In genomic region chr3:49801160-49801559, GRCh38 we compare ENCODE assay signal across 32 cellular contexts. TPM values are rescaled to one million over a fixed set of nuclear protein-coding genes. Genes with fewer than 3 reads are reported as not detected.
DNase-seq lines count a peak whose midpoint lies in the region; ATAC-seq, FAIRE-seq and TF ChIP-seq lines count a peak whose summit lies in the region.
"Had no signal": no experiment of that assay in that cellular context is flagged by ENCODE, and none has a peak within 500 bp of the region (broad histone marks: within the 10 kb centered on the region; RNA-seq: fewer than 3 reads in every experiment).

No MANE protein-coding gene starts in this region.

- no peak overlapping the region for H3K27ac ChIP-seq in H1 (ENCODE audit: low read depth, low read length)
- H3K27ac ChIP-seq: adrenal gland, epithelial cell of prostate, parathyroid adenoma, PC-9, spleen, transverse colon had no signal

- H2AK5ac ChIP-seq in H1 (ENCODE audit: low read depth, low read length), result peak overlapping the region; percentile 58; the same call in 1 of the 2 replicates

- H4K20me1 ChIP-seq in H1 (replicated peaks in 1 of 2; ENCODE audit: control insufficient read depth in 1 of 2, insufficient read depth in 2 of 2, low read length in 2 of 2), result no peaks in the 10 kb centered on the region

- H4K5ac ChIP-seq in H1 (ENCODE audit: insufficient read length, low read depth, low read length), result no peak overlapping the region

- TF ChIP-seq EP300 in H1 (IDR thresholded peaks at IDR 0.05; ENCODE audit: borderline replicate concordance in 1 of 2, low read depth in 2 of 2, low read length in 2 of 2), result no peak

- peaks cover 8% of the 10 kb centered on the region; the same call in 1 of the 2 replicates for H3K23me2 ChIP-seq in H1 (ENCODE audit: low read depth, low read length)

- H3K4me1 Mint-ChIP-seq in natural killer cell treated with Interleukin-12 subunit alpha and Interleukin-12 subunit beta and Interleukin-15 and Interleukin-18, amount 100 ng/mL, for 72 hours (ENCODE audit: low read depth in 2 of 2), result peaks cover 25 to 26% of the 10 kb centered on the region in 2 donors
- H3K4me1 Mint-ChIP-seq in natural killer cell (peaks cover 13 to 31% of the 10 kb centered on the region in 2 donors), nephron progenitor cell (peaks cover 42% of the 10 kb centered on the region), progenitor cell of endocrine pancreas (ENCODE audit: low read depth) (peaks cover 8% of the 10 kb centered on the region)

- no peaks in the 10 kb centered on the region for H3K79me1 ChIP-seq in H1 (ENCODE audit: low read depth, low read length)

- no peak overlapping the region for H2BK20ac ChIP-seq in H1 (ENCODE audit: low read length)

- no peak overlapping the region for H2AFZ ChIP-seq in H1 (ENCODE audit: low read length)
- H2AFZ ChIP-seq: PC-9 had no signal

- H4K91ac ChIP-seq in H1 (replicated peaks; ENCODE audit: insufficient read length, low read length), result no peak overlapping the region

- H3K9me3 ChIP-seq in H1 (ENCODE audit: insufficient read depth in 2 of 2, low read depth in 1 of 2, low read length in 1 of 2), result no peaks in the 10 kb centered on the region
- H3K9me3 ChIP-seq: adrenal gland, BE2C, Caco-2, HAP-1, MG63, spleen, transverse colon had no signal

- H3K36me3 ChIP-seq in H1 (ENCODE audit: control insufficient read depth in 2 of 4, insufficient read depth in 4 of 4, low read length in 3 of 4), result no peaks in the 10 kb centered on the region
- H3K36me3 ChIP-seq: adrenal gland, BE2C, HAP-1, MG63, spleen, transverse colon had no signal

- FAIRE-seq in H1 (lab: Jason Lieb, UNC) (no peak), urothelium cell line (lab: Jason Lieb, UNC) (peak; percentile 42)
- FAIRE-seq: G401.6, GM19239 had no signal

- no peak overlapping the region for H3K23ac ChIP-seq in H1 (ENCODE audit: insufficient read length)

- H3K56ac ChIP-seq in H1 (replicated peaks; ENCODE audit: insufficient read length, low read depth, low read length), result no peak overlapping the region

- no peak overlapping the region for H3K9ac ChIP-seq in H1 (replicated peaks in 1 of 4; ENCODE audit: extremely low read depth in 1 of 4, low read depth in 3 of 4, low read length in 3 of 4)
- H3K9ac ChIP-seq: parathyroid adenoma had no signal

- TF ChIP-seq CTCF in natural killer cell (IDR thresholded peaks at IDR 0.05), result no peak
- TF ChIP-seq CTCF in H1 (IDR thresholded peaks at IDR 0.05; ENCODE audit: control extremely low read depth in 1 of 3, insufficient read depth in 1 of 3, low read depth in 1 of 3, low read length in 3 of 3), result no peak
- TF ChIP-seq CTCF in nephron progenitor cell (IDR thresholded peaks at IDR 0.05), result no peak
- no peak for TF ChIP-seq CTCF in progenitor cell of endocrine pancreas (IDR thresholded peaks at IDR 0.05; ENCODE audit: unreplicated experiment)

- peaks cover 11 to 16% of the 10 kb centered on the region in 2 donors for H3K27me3 Mint-ChIP-seq in natural killer cell treated with Interleukin-12 subunit alpha and Interleukin-12 subunit beta and Interleukin-15 and Interleukin-18, amount 100 ng/mL, for 72 hours
- H3K27me3 Mint-ChIP-seq in natural killer cell (ENCODE audit: low read depth in 2 of 2) (peaks cover 12 to 14% of the 10 kb centered on the region in 2 donors), nephron progenitor cell (ENCODE audit: low read depth, poor library complexity) (peaks cover 33% of the 10 kb centered on the region), progenitor cell of endocrine pancreas (peaks cover 46% of the 10 kb centered on the region)

- POLR2A ChIA-PET in H1 (lab: Charles Lee; ENCODE audit: partially characterized antibody), result interaction anchor here (1.2 kb wide), 1 partner anchor 110 kb away, joined by 4 read pairs; no protein-coding TSS in a partner anchor

- 93% methylated on average over 2 of the region's 2 CpGs; no CpG with 5 or more reads in 1 of the 2 experiments for WGBS in H1 (ENCODE audit: extremely low coverage in 1 of 2, insufficient coverage in 1 of 2, insufficient read length in 1 of 2, insufficient replicate concordance in 2 of 2, low coverage in 1 of 2, low lambda C conversion rate in 2 of 2, missing lambda C conversion rate in 1 of 2), 2 experiments

- peak overlapping the region; percentile 46; the same call in 1 of the 2 replicates for H2BK15ac ChIP-seq in H1 (ENCODE audit: low read length)

- no peak overlapping the region for H3K18ac ChIP-seq in H1 (ENCODE audit: extremely low read depth, low read length)

- no peak overlapping the region for H3K4me3 ChIP-seq in H1 (ENCODE audit: extremely low read depth in 1 of 4, insufficient read depth in 2 of 4, low read depth in 3 of 4, low read length in 4 of 4)
- H3K4me3 ChIP-seq: adrenal gland, HAP-1, MG63, PC-9 had no signal

- no peak for DNase-seq in natural killer cell treated with Interleukin-12 subunit alpha and Interleukin-12 subunit beta and Interleukin-15 and Interleukin-18, amount 100 ng/mL, for 72 hours (ENCODE audit: low spot score)
- DNase-seq in natural killer cell (no peak), H1 (ENCODE audit: low read depth in 1 of 2, low spot score in 2 of 2) (no peak), urothelium cell line (ENCODE audit: low spot score) (no peak), nephron progenitor cell (no peak), progenitor cell of endocrine pancreas (ENCODE audit: low spot score, unreplicated experiment) (no peak)
- DNase-seq: activated naive CD4-positive, alpha-beta T cell; activated T-cell treated with anti-CD3 and anti-CD28 coated beads, Interleukin-2, amount 50 U/mL, for 24 hours; adrenal gland; BE2C; Caco-2; effector CD4-positive, alpha-beta T cell; islet precursor cell; MG63; midbrain; naive thymus-derived CD4-positive, alpha-beta T cell; NCI-H1105 treated with DMSO at 0.1 percent for 48 hours; NCI-H2029; NCI-H526; PC-9; right cardiac atrium; spleen; T1000; transverse colon had no signal

- H3K4me2 ChIP-seq in H1 (ENCODE audit: insufficient read depth in 1 of 2, low read depth in 2 of 2, low read length in 2 of 2), result no peak overlapping the region
- H3K4me2 ChIP-seq: PC-9 had no signal

- peak overlapping the region; percentile 82 for H3K4me3 Mint-ChIP-seq in natural killer cell treated with Interleukin-12 subunit alpha and Interleukin-12 subunit beta and Interleukin-15 and Interleukin-18, amount 100 ng/mL, for 72 hours
- H3K4me3 Mint-ChIP-seq in natural killer cell, result no peak overlapping the region
- H3K4me3 Mint-ChIP-seq in nephron progenitor cell, result no peak overlapping the region
- H3K4me3 Mint-ChIP-seq in progenitor cell of endocrine pancreas (ENCODE audit: low read depth), result no peak overlapping the region

- no peak for TF ChIP-seq POLR2A in H1 (IDR thresholded peaks at IDR 0.05; ENCODE audit: control extremely low read depth in 1 of 2, low read depth in 2 of 2, low read length in 2 of 2)

- CTCF ChIA-PET in H1 (lab: Charles Lee; ENCODE audit: partially characterized antibody), result interaction anchor here (0.7 to 17.0 kb wide), 14 partner anchors 11 to 279 kb away, joined by 3 to 266 read pairs (median 7); partner anchors contain the start of gene UBA7

- H3K14ac ChIP-seq in H1 (ENCODE audit: insufficient read length), result no peak overlapping the region

- no peaks in the 10 kb centered on the region for H3K79me2 ChIP-seq in H1 (ENCODE audit: control insufficient read depth in 1 of 2, insufficient read depth in 2 of 2, low read length in 2 of 2)
- H3K79me2 ChIP-seq: parathyroid adenoma had no signal

- H3K4ac ChIP-seq in H1 (replicated peaks; ENCODE audit: insufficient read length, low read depth, low read length), result no peak overlapping the region

- H2BK120ac ChIP-seq in H1 (replicated peaks; ENCODE audit: low read depth, low read length), result no peak overlapping the region

- no peak overlapping the region for H2BK5ac ChIP-seq in H1 (ENCODE audit: low read depth, low read length)

- ATAC-seq in natural killer cell treated with Interleukin-12 subunit alpha and Interleukin-12 subunit beta and Interleukin-15 and Interleukin-18, amount 100 ng/mL, for 72 hours, result no peak
- no peak for ATAC-seq in natural killer cell
- ATAC-seq: naive thymus-derived CD4-positive, alpha-beta T cell; right cardiac atrium had no signal

- H3K36me3 Mint-ChIP-seq in natural killer cell treated with Interleukin-12 subunit alpha and Interleukin-12 subunit beta and Interleukin-15 and Interleukin-18, amount 100 ng/mL, for 72 hours, result no peaks in the 10 kb centered on the region
- H3K36me3 Mint-ChIP-seq in natural killer cell (no peaks in the 10 kb centered on the region), nephron progenitor cell (ENCODE audit: low read depth) (no peaks in the 10 kb centered on the region), progenitor cell of endocrine pancreas (ENCODE audit: insufficient read depth) (no peaks in the 10 kb centered on the region)

- H4K8ac ChIP-seq in H1 (ENCODE audit: extremely low read depth, insufficient read depth, low read length), result no peak overlapping the region

- TF ChIP-seq RAD21 in H1 (IDR thresholded peaks at IDR 0.05 in 1 of 2, conservative IDR thresholded peaks at IDR 0.05 in 1 of 2; ENCODE audit: low read depth in 2 of 2, low read length in 2 of 2), result no peak

- H3K4me1 ChIP-seq in H1 (replicated peaks in 1 of 4; ENCODE audit: control insufficient read depth in 3 of 4, insufficient read depth in 4 of 4, low read length in 3 of 4), result peaks cover 0 to 16% (median 13%) of the 10 kb centered on the region in 4 experiments; a peak in 5 of 7 replicates
- H3K4me1 ChIP-seq: Caco-2, HAP-1 had no signal

- peaks cover 0 to 18% (median 16%) of the 10 kb centered on the region in 4 experiments; a peak in 6 of 7 replicates for H3K27me3 ChIP-seq in H1 (replicated peaks in 1 of 4; ENCODE audit: control insufficient read depth in 3 of 4, extremely low read depth in 1 of 4, insufficient read depth in 3 of 4, low read length in 3 of 4)
- H3K27me3 ChIP-seq: adrenal gland, BE2C, MG63, spleen, transverse colon had no signal

- peak overlapping the region in 1 of 2 donors; percentile 14 for H3K27ac Mint-ChIP-seq in natural killer cell treated with Interleukin-12 subunit alpha and Interleukin-12 subunit beta and Interleukin-15 and Interleukin-18, amount 100 ng/mL, for 72 hours
- H3K27ac Mint-ChIP-seq in natural killer cell (no peak overlapping the region), nephron progenitor cell (no peak overlapping the region), progenitor cell of endocrine pancreas (no peak overlapping the region)
- H3K27ac Mint-ChIP-seq: activated CD4-positive, alpha-beta T cell treated with anti-CD3 and anti-CD28 coated beads, Interleukin-2, amount 10 ng/mL, durations not matched to agents 24 days and 14 days; activated T-cell treated with anti-CD3 and anti-CD28 coated beads, Interleukin-2, amount 50 U/mL, for 24 hours had no signal

- no peaks in the 10 kb centered on the region for H3K9me3 Mint-ChIP-seq in natural killer cell treated with Interleukin-12 subunit alpha and Interleukin-12 subunit beta and Interleukin-15 and Interleukin-18, amount 100 ng/mL, for 72 hours
- H3K9me3 Mint-ChIP-seq in natural killer cell, result no peaks in the 10 kb centered on the region
- H3K9me3 Mint-ChIP-seq in nephron progenitor cell, result no peaks in the 10 kb centered on the region
- H3K9me3 Mint-ChIP-seq in progenitor cell of endocrine pancreas (ENCODE audit: low read depth), result no peaks in the 10 kb centered on the region
- H3K9me3 Mint-ChIP-seq: activated CD4-positive, alpha-beta T cell treated with anti-CD3 and anti-CD28 coated beads, Interleukin-2, amount 10 ng/mL, durations not matched to agents 24 days and 14 days; activated T-cell treated with anti-CD3 and anti-CD28 coated beads, Interleukin-2, amount 50 U/mL, for 24 hours had no signal

- H2BK12ac ChIP-seq in H1 (ENCODE audit: low read depth, low read length), result no peak overlapping the region

- intact Hi-C loops in natural killer cell (cut with micrococcal nuclease), result loop anchor here (5.0 kb wide), 1 partner anchor 291 kb away; no protein-coding TSS in a partner anchor

RNA-seq across cellular contexts. Expression of gene CDHR4, which starts 1.5 kb away (rescaled TPM):
- not detected for total RNA-seq in natural killer cell treated with Interleukin-12 subunit alpha and Interleukin-12 subunit beta and Interleukin-15 and Interleukin-18, amount 100 ng/mL, for 72 hours
- under 1 TPM in 1 of 3 donors, not detected in 2; 0.30 TPM for total RNA-seq in natural killer cell
- total RNA-seq in H1 (2021; fragmentation: NEBNext Ultra II Directional; extraction: Animal tissue kit (Norgen Biotek cat#: 25700)), result 0.50 and 0.54 TPM in 2 replicates
- 0.60 and 0.96 TPM in 2 replicates for polyA plus RNA-seq in H1 (2011; rRNA removed)
- 0.89 TPM for polyA plus RNA-seq in H1 (2011; cell fraction: cytosol; rRNA removed)
- polyA plus RNA-seq in H1 (2011; cell fraction: nucleus; rRNA removed), result 6.2 TPM
- polyA plus RNA-seq in H1 (2012, experiment 1 of 2), result 0.38 to 0.50 TPM (median 0.42 TPM) in 4 replicates
- not detected for polyA plus RNA-seq in H1 (2012, experiment 2 of 2)
- polyA plus RNA-seq in H1 (2013, experiment 1 of 2), result 0.18 TPM
- polyA plus RNA-seq in H1 (2013, experiment 2 of 2), result 0.17 TPM
- polyA minus RNA-seq in H1 (2011; rRNA and poly(A)+ RNA removed), result 0.66 and 0.71 TPM in 2 replicates
- not detected for polyA minus RNA-seq in H1 (2011; cell fraction: cytosol; rRNA and poly(A)+ RNA removed)
- 1.00 TPM for polyA minus RNA-seq in H1 (2011; cell fraction: nucleus; rRNA and poly(A)+ RNA removed)
- total RNA-seq in progenitor cell of endocrine pancreas, result not detected in 2 replicates
- total RNA-seq: activated CD4-positive, alpha-beta T cell treated with anti-CD3 and anti-CD28 coated beads, Interleukin-2, amount 10 ng/mL, durations not matched to agents 24 days and 14 days; activated CD8-positive, alpha-beta memory T cell treated with anti-CD3 and anti-CD28 coated beads for 36 hours; Caco-2; glomerular endothelial cell; spleen; transverse colon had no signal
- polyA plus RNA-seq: naive thymus-derived CD4-positive, alpha-beta T cell had no signal

RNA-seq across cellular contexts. Expression of gene INKA1, which starts 1.9 kb away (rescaled TPM):
- under 1 TPM in 1 of 2 donors, not detected in 1; 0.64 TPM for total RNA-seq in natural killer cell treated with Interleukin-12 subunit alpha and Interleukin-12 subunit beta and Interleukin-15 and Interleukin-18, amount 100 ng/mL, for 72 hours
- total RNA-seq in natural killer cell, result under 1 TPM in 2 of 3 donors, not detected in 1; 0.52 to 0.83 TPM
- total RNA-seq in H1 (2021; fragmentation: NEBNext Ultra II Directional; extraction: Animal tissue kit (Norgen Biotek cat#: 25700)), result 1.3 and 1.8 TPM in 2 replicates
- polyA plus RNA-seq in H1 (2011; rRNA removed), result 4.7 and 4.8 TPM in 2 replicates
- polyA plus RNA-seq in H1 (2011; cell fraction: cytosol; rRNA removed), result 3.4 TPM
- polyA plus RNA-seq in H1 (2011; cell fraction: nucleus; rRNA removed), result 4.0 TPM
- 0.70 to 2.1 TPM (median 1.8 TPM) in 4 replicates for polyA plus RNA-seq in H1 (2012, experiment 1 of 2)
- polyA plus RNA-seq in H1 (2012, experiment 2 of 2), result 1.6 TPM
- 1.7 TPM for polyA plus RNA-seq in H1 (2013, experiment 1 of 2)
- 1.7 TPM for polyA plus RNA-seq in H1 (2013, experiment 2 of 2)
- 1.6 and 2.1 TPM in 2 replicates for polyA minus RNA-seq in H1 (2011; rRNA and poly(A)+ RNA removed)
- polyA minus RNA-seq in H1 (2011; cell fraction: cytosol; rRNA and poly(A)+ RNA removed), result 1.1 TPM
- polyA minus RNA-seq in H1 (2011; cell fraction: nucleus; rRNA and poly(A)+ RNA removed), result 3.2 TPM
- total RNA-seq in progenitor cell of endocrine pancreas, result not detected in 2 replicates
- total RNA-seq: Caco-2, PC-9 had no signal

RNA-seq across cellular contexts. Expression of gene UBA7, which starts 12.6 kb away (rescaled TPM):
- total RNA-seq in natural killer cell treated with Interleukin-12 subunit alpha and Interleukin-12 subunit beta and Interleukin-15 and Interleukin-18, amount 100 ng/mL, for 72 hours, result 100 to 1,000 TPM in 1 of 2 donors, 10 to 100 TPM in 1; 89.5 to 105 TPM
- total RNA-seq in natural killer cell (100 to 1,000 TPM; 283 to 358 (median 336) TPM), progenitor cell of endocrine pancreas (1.2 and 2.2 TPM in 2 replicates)
- total RNA-seq in H1 (2021; fragmentation: NEBNext Ultra II Directional; extraction: Animal tissue kit (Norgen Biotek cat#: 25700)), result 0.34 and 1.9 TPM in 2 replicates
- polyA plus RNA-seq in H1 (2011; rRNA removed), result 0.65 and 1.8 TPM in 2 replicates
- 1.6 TPM for polyA plus RNA-seq in H1 (2011; cell fraction: cytosol; rRNA removed)
- polyA plus RNA-seq in H1 (2011; cell fraction: nucleus; rRNA removed), result 8.9 TPM
- polyA plus RNA-seq in H1 (2012, experiment 1 of 2), result 0.66 to 1.4 TPM (median 0.97 TPM) in 4 replicates
- 0.46 TPM for polyA plus RNA-seq in H1 (2012, experiment 2 of 2)
- polyA plus RNA-seq in H1 (2013, experiment 1 of 2), result 0.26 TPM
- 0.22 TPM for polyA plus RNA-seq in H1 (2013, experiment 2 of 2)
- polyA minus RNA-seq in H1 (2011; rRNA and poly(A)+ RNA removed), result 1.3 TPM in 1 of 2 replicates, not detected in the other
- polyA minus RNA-seq in H1 (2011; cell fraction: cytosol; rRNA and poly(A)+ RNA removed), result not detected
- polyA minus RNA-seq in H1 (2011; cell fraction: nucleus; rRNA and poly(A)+ RNA removed), result 2.8 TPM

RNA-seq across cellular contexts. Expression of gene IP6K1, which starts 14.8 kb away (rescaled TPM):
- total RNA-seq in natural killer cell treated with Interleukin-12 subunit alpha and Interleukin-12 subunit beta and Interleukin-15 and Interleukin-18, amount 100 ng/mL, for 72 hours, result 10 to 100 TPM; 53.4 to 56.7 TPM
- 10 to 100 TPM; 53.7 to 68.7 (median 57.9) TPM for total RNA-seq in natural killer cell
- 35.2 and 36.3 TPM in 2 replicates for total RNA-seq in H1 (2021; fragmentation: NEBNext Ultra II Directional; extraction: Animal tissue kit (Norgen Biotek cat#: 25700))
- polyA plus RNA-seq in H1 (2011; rRNA removed), result 31.5 and 43.9 TPM in 2 replicates
- 35.7 TPM for polyA plus RNA-seq in H1 (2011; cell fraction: cytosol; rRNA removed)
- polyA plus RNA-seq in H1 (2011; cell fraction: nucleus; rRNA removed), result 57.3 TPM
- 24.6 to 29.9 TPM (median 26.4 TPM) in 4 replicates for polyA plus RNA-seq in H1 (2012, experiment 1 of 2)
- 31.3 TPM for polyA plus RNA-seq in H1 (2012, experiment 2 of 2)
- 15.2 TPM for polyA plus RNA-seq in H1 (2013, experiment 1 of 2)
- polyA plus RNA-seq in H1 (2013, experiment 2 of 2), result 15.8 TPM
- polyA minus RNA-seq in H1 (2011; rRNA and poly(A)+ RNA removed), result 93.9 and 111 TPM in 2 replicates
- 35.8 TPM for polyA minus RNA-seq in H1 (2011; cell fraction: cytosol; rRNA and poly(A)+ RNA removed)
- 20.8 TPM for polyA minus RNA-seq in H1 (2011; cell fraction: nucleus; rRNA and poly(A)+ RNA removed)
- 43.4 and 46.3 TPM in 2 replicates for total RNA-seq in progenitor cell of endocrine pancreas

RNA-seq across cellular contexts. Expression of gene TRAIP, which starts 55.2 kb away (rescaled TPM):
- 10 to 100 TPM; 14.0 to 44.0 TPM for total RNA-seq in natural killer cell treated with Interleukin-12 subunit alpha and Interleukin-12 subunit beta and Interleukin-15 and Interleukin-18, amount 100 ng/mL, for 72 hours
- 1 to 10 TPM; 3.3 to 6.2 (median 4.0) TPM for total RNA-seq in natural killer cell
- 25.4 and 28.1 TPM in 2 replicates for total RNA-seq in H1 (2021; fragmentation: NEBNext Ultra II Directional; extraction: Animal tissue kit (Norgen Biotek cat#: 25700))
- polyA plus RNA-seq in H1 (2011; rRNA removed), result 27.7 and 29.5 TPM in 2 replicates
- polyA plus RNA-seq in H1 (2011; cell fraction: cytosol; rRNA removed), result 29.3 TPM
- 101 TPM for polyA plus RNA-seq in H1 (2011; cell fraction: nucleus; rRNA removed)
- polyA plus RNA-seq in H1 (2012, experiment 1 of 2), result 21.5 to 33.3 TPM (median 29.6 TPM) in 4 replicates
- 18.8 TPM for polyA plus RNA-seq in H1 (2012, experiment 2 of 2)
- 22.0 TPM for polyA plus RNA-seq in H1 (2013, experiment 1 of 2)
- polyA plus RNA-seq in H1 (2013, experiment 2 of 2), result 20.9 TPM
- 37.3 and 44.4 TPM in 2 replicates for polyA minus RNA-seq in H1 (2011; rRNA and poly(A)+ RNA removed)
- polyA minus RNA-seq in H1 (2011; cell fraction: cytosol; rRNA and poly(A)+ RNA removed), result 14.4 TPM
- polyA minus RNA-seq in H1 (2011; cell fraction: nucleus; rRNA and poly(A)+ RNA removed), result 39.7 TPM
- 16.2 and 20.6 TPM in 2 replicates for total RNA-seq in progenitor cell of endocrine pancreas

Comparison
In these comparisons a context has a peak if more than half of its experiments do, and no peak if none do; other contexts are left out.
1. RNA of gene UBA7, which starts 12.6 kb away (total RNA-seq): 283 to 358 TPM in natural killer cell and 89.5 to 105 TPM in natural killer cell treated with Interleukin-12 subunit alpha and Interleukin-12 subunit beta and Interleukin-15 and Interleukin-18, amount 100 ng/mL, for 72 hours; 1.2 to 2.2 TPM in progenitor cell of endocrine pancreas and 0.34 to 1.9 TPM in H1; every median in the first group is over 10 times any median in the second.